ENCODE assay signal across 1 cellular context in genomic region chr2:222982010-222982908, GRCh38.
TF ChIP-seq lines count a peak whose summit lies in the region.

No MANE protein-coding gene starts in this region.

TF ChIP-seq in K562, 482 proteins besides CTCF, POLR2A, EP300 and RAD21 (continued from another document and continues in another):
- no peak for TF ChIP-seq SREBF2 (CRISPR knock-in tag; IDR thresholded peaks at IDR 0.05)
- TF ChIP-seq ZBTB12 (CRISPR knock-in tag; IDR thresholded peaks at IDR 0.05): no peak
- no peak for TF ChIP-seq NFYB (IDR thresholded peaks at IDR 0.05; ENCODE audit: extremely low read depth, insufficient read length)
- no peak for TF ChIP-seq ETV1 (tag; conservative IDR thresholded peaks at IDR 0.05; ENCODE audit: low read depth)
- peak; percentile 66 for TF ChIP-seq L3MBTL2 (IDR thresholded peaks at IDR 0.05)
- peak; percentile 93 for TF ChIP-seq CEBPB (tag; IDR thresholded peaks at IDR 0.05)
- TF ChIP-seq DIDO1 (tag; IDR thresholded peaks at IDR 0.05; ENCODE audit: low read depth): no peak
- peak in 1 of 2 experiments; percentile 39; a peak in 1 of 4 replicates for TF ChIP-seq RCOR1 (IDR thresholded peaks at IDR 0.05; ENCODE audit: borderline replicate concordance in 1 of 2, low read depth in 2 of 2, low read length in 2 of 2)
- peak; percentile 96 for TF ChIP-seq ATF3 (IDR thresholded peaks at IDR 0.05)
- no peak for TF ChIP-seq ATF3 (CRISPR knock-in tag; conservative IDR thresholded peaks at IDR 0.05)
- TF ChIP-seq HDAC6 (IDR thresholded peaks at IDR 0.05; ENCODE audit: low read depth, low read length): no peak
- TF ChIP-seq MECOM (CRISPR knock-in tag; IDR thresholded peaks at IDR 0.05): no peak
- peak; percentile 56 for TF ChIP-seq BRD9 (IDR thresholded peaks at IDR 0.05; ENCODE audit: low read depth, partially characterized antibody)
- 0 out of 2 replicates have a peak, but pooled peaks have one; percentile 12 for TF ChIP-seq ARID2 (IDR thresholded peaks at IDR 0.05)
- TF ChIP-seq KAT2B (IDR thresholded peaks at IDR 0.05; ENCODE audit: low read depth, low read length): no peak
- TF ChIP-seq ATF7 (IDR thresholded peaks at IDR 0.05): peak; percentile 74
- TF ChIP-seq NONO (IDR thresholded peaks at IDR 0.05; ENCODE audit: low read depth in 2 of 2, low read length in 1 of 2): no peak
- no peak for TF ChIP-seq ATF2 (CRISPR knock-in tag; IDR thresholded peaks at IDR 0.05)
- no peak for TF ChIP-seq HMG20A (CRISPR knock-in tag; conservative IDR thresholded peaks at IDR 0.05)
- TF ChIP-seq, protein P1, sequence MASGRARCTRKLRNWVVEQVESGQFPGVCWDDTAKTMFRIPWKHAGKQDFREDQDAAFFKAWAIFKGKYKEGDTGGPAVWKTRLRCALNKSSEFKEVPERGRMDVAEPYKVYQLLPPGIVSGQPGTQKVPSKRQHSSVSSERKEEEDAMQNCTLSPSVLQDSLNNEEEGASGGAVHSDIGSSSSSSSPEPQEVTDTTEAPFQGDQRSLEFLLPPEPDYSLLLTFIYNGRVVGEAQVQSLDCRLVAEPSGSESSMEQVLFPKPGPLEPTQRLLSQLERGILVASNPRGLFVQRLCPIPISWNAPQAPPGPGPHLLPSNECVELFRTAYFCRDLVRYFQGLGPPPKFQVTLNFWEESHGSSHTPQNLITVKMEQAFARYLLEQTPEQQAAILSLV (tag; IDR thresholded peaks at IDR 0.05): peak; percentile 32; the same call in 1 of the 2 replicates
- no peak for TF ChIP-seq NR2C1 (IDR thresholded peaks at IDR 0.05)
- TF ChIP-seq NR2C1 (tag; IDR thresholded peaks at IDR 0.05): peak; percentile 53
- TF ChIP-seq MEIS2 (IDR thresholded peaks at IDR 0.05; ENCODE audit: partially characterized antibody): peak; percentile 29
- peak; percentile 81; the same call in 1 of the 2 replicates for TF ChIP-seq EHMT2 (IDR thresholded peaks at IDR 0.05)
- peak; percentile 87 to 89 for TF ChIP-seq TRIM24 (IDR thresholded peaks at IDR 0.05)
- TF ChIP-seq PKNOX1 (IDR thresholded peaks at IDR 0.05): peak; percentile 52
- TF ChIP-seq CBFB (CRISPR knock-in tag; IDR thresholded peaks at IDR 0.05): no peak
- TF ChIP-seq SIX5 (IDR thresholded peaks at IDR 0.05; ENCODE audit: borderline replicate concordance in 1 of 2, insufficient read depth in 1 of 2, low read depth in 1 of 2, low read length in 2 of 2): no peak
- no peak; the same call in 1 of the 2 replicates for TF ChIP-seq ZNF79 (CRISPR knock-in tag; IDR thresholded peaks at IDR 0.05; ENCODE audit: low read depth)
- TF ChIP-seq ZKSCAN3 (CRISPR knock-in tag; IDR thresholded peaks at IDR 0.05): no peak
- TF ChIP-seq NFRKB (IDR thresholded peaks at IDR 0.05; ENCODE audit: low read depth): peak; percentile 81; the same call in 1 of the 2 replicates
- TF ChIP-seq, protein P2, sequence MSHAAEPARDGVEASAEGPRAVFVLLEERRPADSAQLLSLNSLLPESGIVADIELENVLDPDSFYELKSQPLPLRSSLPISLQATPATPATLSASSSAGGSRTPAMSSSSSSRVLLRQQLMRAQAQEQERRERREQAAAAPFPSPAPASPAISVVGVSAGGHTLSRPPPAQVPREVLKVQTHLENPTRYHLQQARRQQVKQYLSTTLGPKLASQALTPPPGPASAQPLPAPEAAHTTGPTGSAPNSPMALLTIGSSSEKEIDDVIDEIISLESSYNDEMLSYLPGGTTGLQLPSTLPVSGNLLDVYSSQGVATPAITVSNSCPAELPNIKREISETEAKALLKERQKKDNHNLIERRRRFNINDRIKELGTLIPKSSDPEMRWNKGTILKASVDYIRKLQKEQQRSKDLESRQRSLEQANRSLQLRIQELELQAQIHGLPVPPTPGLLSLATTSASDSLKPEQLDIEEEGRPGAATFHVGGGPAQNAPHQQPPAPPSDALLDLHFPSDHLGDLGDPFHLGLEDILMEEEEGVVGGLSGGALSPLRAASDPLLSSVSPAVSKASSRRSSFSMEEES (CRISPR knock-in tag; IDR thresholded peaks at IDR 0.05): no peak
- no peak for TF ChIP-seq RBM22 (IDR thresholded peaks at IDR 0.05; ENCODE audit: low read depth, low read length, poor library complexity, severe bottlenecking)
- TF ChIP-seq BHLHE40 (IDR thresholded peaks at IDR 0.05; ENCODE audit: low read length): peak; percentile 51; the same call in 1 of the 2 replicates
- no peak for TF ChIP-seq ESRRA (IDR thresholded peaks at IDR 0.05; ENCODE audit: borderline replicate concordance, low read depth)
- TF ChIP-seq ZNF398 (CRISPR knock-in tag; IDR thresholded peaks at IDR 0.05): no peak
- TF ChIP-seq ZNF121 (CRISPR knock-in tag; conservative IDR thresholded peaks at IDR 0.05): no peak
- no peak for TF ChIP-seq SMAD1 (IDR thresholded peaks at IDR 0.05; ENCODE audit: low read depth, low read length, partially characterized antibody)
- TF ChIP-seq SMAD4 (CRISPR knock-in tag; conservative IDR thresholded peaks at IDR 0.05): no peak
- no peak for TF ChIP-seq LEF1 (IDR thresholded peaks at IDR 0.05)
- TF ChIP-seq ETS2 (tag; IDR thresholded peaks at IDR 0.05; ENCODE audit: borderline replicate concordance, poor library complexity, severe bottlenecking): no peak
- no peak for TF ChIP-seq CBX5 (IDR thresholded peaks at IDR 0.05; ENCODE audit: borderline replicate concordance, low read depth)
- no peak for TF ChIP-seq BCL6 (CRISPR knock-in tag; IDR thresholded peaks at IDR 0.05)
- no peak for TF ChIP-seq KLF16 (IDR thresholded peaks at IDR 0.05)
- 0 out of 2 replicates have a peak, but pooled peaks have one; percentile 23 for TF ChIP-seq ZKSCAN8 (CRISPR knock-in tag; IDR thresholded peaks at IDR 0.05)
- 0 out of 2 replicates have a peak, but pooled peaks have one; percentile 54 for TF ChIP-seq ZNF584 (CRISPR knock-in tag; IDR thresholded peaks at IDR 0.05; ENCODE audit: low read depth)
- no peak for TF ChIP-seq ZNF318 (IDR thresholded peaks at IDR 0.05; ENCODE audit: borderline replicate concordance in 1 of 2, low read depth in 1 of 2)
- TF ChIP-seq DLX4 (CRISPR knock-in tag; IDR thresholded peaks at IDR 0.05): no peak
- no peak for TF ChIP-seq TCF15 (CRISPR knock-in tag; IDR thresholded peaks at IDR 0.05)
- no peak for TF ChIP-seq EGR1 (conservative IDR thresholded peaks at IDR 0.05)
- TF ChIP-seq JUN (IDR thresholded peaks at IDR 0.05; ENCODE audit: borderline replicate concordance, low read depth, low read length): peak; percentile 77; the same call in 1 of the 2 replicates
- TF ChIP-seq JUN (CRISPR knock-in tag; IDR thresholded peaks at IDR 0.05; ENCODE audit: borderline replicate concordance): no peak
